ENCODE assay signal across 19 cellular contexts in the genomic region with DNA sequence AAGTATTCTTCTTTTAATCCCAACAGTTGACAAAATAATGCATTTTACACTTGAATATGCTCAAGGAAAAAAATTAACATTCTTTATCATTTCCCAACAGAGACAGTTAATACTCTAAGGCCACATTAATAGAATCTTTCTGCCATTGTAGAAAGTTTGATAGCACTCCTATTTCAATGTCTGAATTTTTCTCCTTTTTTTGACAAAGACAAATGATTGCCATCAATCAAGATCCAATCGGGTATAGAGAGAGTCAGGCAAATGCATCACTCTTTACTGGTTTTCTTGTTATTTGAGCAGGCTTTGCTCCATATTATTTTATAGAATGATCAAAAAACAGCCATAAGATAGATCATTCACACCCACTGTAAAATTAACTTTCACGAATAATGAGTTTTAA. TPM values are rescaled to one million over a fixed set of nuclear protein-coding genes. Genes with fewer than 3 reads are reported as not detected.
A peak's percentile ranks its signal among the peaks of the same experiment; 100 is the strongest.
DNase-seq lines count a peak whose midpoint lies in the region; ATAC-seq, FAIRE-seq and TF ChIP-seq lines count a peak whose summit lies in the region.
"Had no signal": no experiment of that assay in that cellular context is flagged by ENCODE, and none has a peak within 500 bp of the region (broad histone marks: within the 10 kb centered on the region; RNA-seq: fewer than 3 reads in every experiment).

No MANE protein-coding gene starts in this region.

- no peaks in the 10 kb centered on the region for H3K9me2 ChIP-seq in OCI-LY7 (ENCODE audit: insufficient read depth, low read length)

- no peak for ATAC-seq in HG03565 (IDR thresholded peaks at IDR 0.05; ENCODE audit: unreplicated experiment)
- ATAC-seq: A549 had no signal

- POLR2A ChIA-PET in A673 (lab: Charles Lee; ENCODE audit: low non-redundant PET) (no interaction called here), OCI-LY7 (lab: Charles Lee) (interaction anchor here (1.1 kb wide), 1 partner anchor 11 kb away, joined by 6 read pairs; no protein-coding TSS in a partner anchor)

- FAIRE-seq in A204.1 (lab: Jason Lieb, UNC) (peak; percentile 55), GM19239 (lab: Jason Lieb, UNC) (peak; percentile 64)
- FAIRE-seq: A549, GM12891 had no signal

- H3K27me3 ChIP-seq in A673 (replicated peaks; ENCODE audit: insufficient read depth, low read depth, low read length, poor library complexity) (no peaks in the 10 kb centered on the region), SJCRH30 (no peaks in the 10 kb centered on the region)
- H3K27me3 ChIP-seq: BE2C, BLaER1 had no signal

- H4K20me1 ChIP-seq in OCI-LY7 (ENCODE audit: insufficient read depth, low read length) = no peaks in the 10 kb centered on the region
- H4K20me1 ChIP-seq: BLaER1 had no signal

- no peaks in the 10 kb centered on the region for H3K9me3 ChIP-seq in A673 (ENCODE audit: low read depth, low read length, poor library complexity, severe bottlenecking)
- peaks cover 6% of the 10 kb centered on the region; the same call in 1 of the 2 replicates for H3K9me3 ChIP-seq in OCI-LY7 (ENCODE audit: low read length)
- H3K9me3 ChIP-seq in SJCRH30 (replicated peaks) = no peaks in the 10 kb centered on the region
- H3K9me3 ChIP-seq: BE2C, BLaER1 had no signal

- intact Hi-C loops in A673 (cut with micrococcal nuclease; ENCODE audit: unreplicated experiment) = no loop called here
- intact Hi-C loops in OCI-LY7 (cut with micrococcal nuclease; ENCODE audit: unreplicated experiment) = no loop called here

- no peaks in the 10 kb centered on the region for H3K79me2 ChIP-seq in OCI-LY7 (ENCODE audit: insufficient read depth, low read depth, low read length)

- no peak overlapping the region for H2AFZ ChIP-seq in OCI-LY7 (ENCODE audit: low read length)

- CTCF ChIA-PET in A673 (lab: Charles Lee) (no interaction called here), OCI-LY7 (lab: Charles Lee; ENCODE audit: unreplicated experiment) (no interaction called here)

- H3K4me1 ChIP-seq in A673 (ENCODE audit: insufficient read depth, low read length, poor library complexity, severe bottlenecking) = peaks cover 15% of the 10 kb centered on the region
- H3K4me1 ChIP-seq in OCI-LY7 (ENCODE audit: insufficient read depth, low read length, poor library complexity, severe bottlenecking) = no peaks in the 10 kb centered on the region
- H3K4me1 ChIP-seq in SJCRH30 = no peaks in the 10 kb centered on the region
- H3K4me1 ChIP-seq: A549, BE2C, BLaER1 had no signal

- no peak for TF ChIP-seq CTCF in A673 (conservative IDR thresholded peaks at IDR 0.05; ENCODE audit: low read depth, low read length)
- TF ChIP-seq CTCF in OCI-LY7 (conservative IDR thresholded peaks at IDR 0.05; ENCODE audit: low read length) = no peak

- H3K4me3 ChIP-seq in A673 (ENCODE audit: low read depth, low read length, poor library complexity, severe bottlenecking) (no peak overlapping the region), OCI-LY7 (ENCODE audit: low read depth, low read length, poor library complexity, severe bottlenecking) (no peak overlapping the region), SJCRH30 (no peak overlapping the region)
- H3K4me3 ChIP-seq: A549, BLaER1 had no signal

- H3K27ac ChIP-seq in A673 (ENCODE audit: low read depth, low read length, poor library complexity, severe bottlenecking) = no peak overlapping the region
- no peak overlapping the region for H3K27ac ChIP-seq in OCI-LY7 (ENCODE audit: low read depth, low read length, poor library complexity, severe bottlenecking)
- no peak overlapping the region for H3K27ac ChIP-seq in SJCRH30
- H3K27ac ChIP-seq: A549, BLaER1 had no signal

- DNase-seq in A673 (ENCODE audit: low spot score) (peak; percentile 26), GM19239 (ENCODE audit: insufficient read length, low spot score) (no peak), OCI-LY7 (ENCODE audit: low spot score) (no peak), SJCRH30 (no peak)
- DNase-seq: 8988T; ACHN; BE2C; C1 segment of cervical spinal cord; CD4-positive, alpha-beta memory T cell; CD4-positive, CD25-positive, alpha-beta regulatory T cell; CD8-positive, alpha-beta memory T cell; COR-L47; DMS79 treated with DMSO at 0.1 percent for 48 hours; GF-D8 had no signal

- no peaks in the 10 kb centered on the region for H3K36me3 ChIP-seq in A673 (ENCODE audit: insufficient read depth, low read length, poor library complexity, severe bottlenecking)
- no peaks in the 10 kb centered on the region for H3K36me3 ChIP-seq in OCI-LY7 (ENCODE audit: insufficient read depth, low read length)
- no peaks in the 10 kb centered on the region for H3K36me3 ChIP-seq in SJCRH30
- H3K36me3 ChIP-seq: BE2C, BLaER1 had no signal

- BruUV-seq in A673 (replicated peaks; lab: Mats Ljungman, UMichigan) = no TSS peak
- no TSS peak for BruUV-seq in OCI-LY7 (replicated peaks; lab: Mats Ljungman, UMichigan)

- H3K4me2 ChIP-seq in OCI-LY7 (ENCODE audit: low read length) = no peak overlapping the region
- H3K4me2 ChIP-seq: A549, BLaER1 had no signal

RNA-seq across cellular contexts. Expression of a gene that starts 46.1 kb away (rescaled TPM):
- not detected in 2 replicates for total RNA-seq in A673 (2021)
- total RNA-seq in OCI-LY7 (2014; rRNA removed; shearing (Covaris generic)) = not detected in 2 replicates
- not detected in 2 replicates for total RNA-seq in OCI-LY7 (2022)
- total RNA-seq in SJCRH30 (2014; rRNA removed; shearing (Covaris generic)) = not detected in 2 replicates
- total RNA-seq: CD4-positive, alpha-beta memory T cell; CD4-positive, CD25-positive, alpha-beta regulatory T cell; CD8-positive, alpha-beta memory T cell had no signal
